24 cellular contexts compared by ENCODE assay signal in genomic region chr6:17596085-17596484, GRCh38.
"Had no signal": no experiment of that assay in that cellular context is flagged by ENCODE, and none has a peak within 500 bp of the region (broad histone marks: within the 10 kb centered on the region; RNA-seq: fewer than 3 reads in every experiment).

No MANE protein-coding gene starts in this region.

- H3K9ac ChIP-seq: SK-N-SH had no signal

- DNase-seq: Karpas-422; KG1; MG63; NCI-H1092; NCI-H1105 treated with DMSO at 0.1 percent for 48 hours; NCI-H1417 treated with DMSO at 0.1 percent for 48 hours; NCI-H146; NCI-H1694 treated with DMSO at 0.1 percent for 48 hours; NCI-H1930; NCI-H2081; NCI-H2107; NCI-H2227 treated with DMSO at 0.1 percent for 48 hours; NCI-H446; NCI-H510A; NCI-H524 treated with DMSO at 0.1 percent for 48 hours; NCI-H69; NCI-H774; NK-92 treated with Interleukin-12 subunit alpha and Interleukin-12 subunit beta, amount 100 ng/mL, for 24 hours; SHP77; SK-N-SH; SW 1271; T-helper 1 cell had no signal

- H3K4me3 ChIP-seq: MG63 had no signal

- H3K36me3 ChIP-seq: MG63 had no signal

- H3K27me3 ChIP-seq: MG63 had no signal

- FAIRE-seq: RCC 7860 had no signal

- H3K27ac ChIP-seq: RWPE1 had no signal

- H3K4me2 ChIP-seq: SK-N-SH had no signal

- H3K9me3 ChIP-seq: MG63, SK-N-SH had no signal
